Comparison of ENCODE assay signal across 28 cellular contexts in the genomic region with DNA sequence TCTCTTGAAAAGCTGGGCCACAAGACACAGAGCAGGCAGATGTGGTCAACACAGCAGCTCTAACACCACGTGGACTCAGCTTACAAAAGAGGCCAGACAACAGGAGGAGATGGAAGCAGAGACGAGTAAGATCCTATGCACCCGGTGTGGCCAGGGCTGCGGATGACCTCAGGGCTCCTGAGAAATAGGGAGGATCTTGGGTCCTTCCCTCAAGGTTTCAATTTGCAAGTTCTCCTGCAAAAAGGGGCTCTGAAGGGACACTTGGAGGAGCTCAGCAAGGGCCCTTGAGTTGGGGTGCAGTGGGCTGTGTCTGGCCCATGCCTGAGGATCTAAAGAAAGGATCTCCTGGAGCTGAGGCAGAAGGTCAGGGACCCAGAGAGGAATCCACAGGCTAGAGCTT.
"Had no signal": no experiment of that assay in that cellular context is flagged by ENCODE, and none has a peak within 500 bp of the region (broad histone marks: within the 10 kb centered on the region; RNA-seq: fewer than 3 reads in every experiment).

No MANE protein-coding gene starts in this region.

- ATAC-seq: effector memory CD8-positive, alpha-beta T cell; esophagus mucosa; gastrocnemius medialis; heart right ventricle; left cardiac atrium; left lung; left ventricle myocardium superior; lower lobe of right lung; mucosa of descending colon had no signal

- DNase-seq: cortex of kidney; effector CD8-positive, alpha-beta T cell; effector memory CD8-positive, alpha-beta T cell; endodermal cell; erythroblast; esophagus squamous epithelium; foreskin fibroblast; foreskin melanocyte; gastrocnemius medialis; glutamatergic neuron; head of caudate nucleus; heart right ventricle; hippocampal formation; kidney; kidney glomerular epithelial cell; left cardiac atrium; left lung; left ventricle myocardium superior; lower lobe of right lung; mesenchymal stem cell; mucosa of descending colon had no signal

- H3K27me3 ChIP-seq: gastrocnemius medialis, left lung had no signal

- FAIRE-seq: colon, endometrium, islet of Langerhans, kidney had no signal

- H3K4me1 Mint-ChIP-seq: mesothelial cell of epicardium had no signal

- H3K36me3 Mint-ChIP-seq: mesothelial cell of epicardium had no signal

- H3K27ac Mint-ChIP-seq: dendritic cell treated with granulocyte-macrophage colony-stimulating factor and Interleukin-4, amounts not matched to agents 40 ng/mL and 50 ng/mL, for 4 days; effector memory CD8-positive, alpha-beta T cell; endodermal cell; mesothelial cell of epicardium had no signal

- H3K4me1 ChIP-seq: esophagus squamous epithelium, gastrocnemius medialis, heart right ventricle, left lung, lower lobe of right lung had no signal

- H3K4me3 Mint-ChIP-seq: dendritic cell treated with granulocyte-macrophage colony-stimulating factor and Interleukin-4, amounts not matched to agents 40 ng/mL and 50 ng/mL, for 4 days; effector memory CD8-positive, alpha-beta T cell; endodermal cell; mesothelial cell of epicardium had no signal

- H3K36me3 ChIP-seq: esophagus squamous epithelium, gastrocnemius medialis, heart right ventricle, left lung, lower lobe of right lung had no signal

- H3K27me3 Mint-ChIP-seq: dendritic cell treated with granulocyte-macrophage colony-stimulating factor and Interleukin-4, amounts not matched to agents 40 ng/mL and 50 ng/mL, for 4 days had no signal

- H3K9me3 ChIP-seq: esophagus squamous epithelium, gastrocnemius medialis, heart right ventricle, left lung, lower lobe of right lung, mucosa of descending colon had no signal

- H3K4me3 ChIP-seq: esophagus squamous epithelium, gastrocnemius medialis, heart right ventricle, left lung, lower lobe of right lung, mucosa of descending colon had no signal

- H3K9me3 Mint-ChIP-seq: dendritic cell treated with granulocyte-macrophage colony-stimulating factor and Interleukin-4, amounts not matched to agents 40 ng/mL and 50 ng/mL, for 4 days; effector memory CD8-positive, alpha-beta T cell; mesothelial cell of epicardium had no signal

- H3K27ac ChIP-seq: epithelial cell of prostate, esophagus squamous epithelium, gastrocnemius medialis, heart right ventricle, left lung, lower lobe of right lung had no signal
